Comparison of ENCODE assay signal across 7 cellular contexts in genomic region chr18:77865853-77866252, GRCh38.
"Had no signal": no experiment of that assay in that cellular context is flagged by ENCODE, and none has a peak within 500 bp of the region (broad histone marks: within the 10 kb centered on the region; RNA-seq: fewer than 3 reads in every experiment).

No MANE protein-coding gene starts in this region.

- H3K27ac ChIP-seq: HL-60 had no signal

- ATAC-seq: HepG2, K562 had no signal

- DNase-seq: IMR-90, KBM-7, KG1 had no signal

- H3K4me3 ChIP-seq: K562 had no signal

- FAIRE-seq: HepG2, HTR-8/SVneo, K562 had no signal
